In the genomic region with DNA sequence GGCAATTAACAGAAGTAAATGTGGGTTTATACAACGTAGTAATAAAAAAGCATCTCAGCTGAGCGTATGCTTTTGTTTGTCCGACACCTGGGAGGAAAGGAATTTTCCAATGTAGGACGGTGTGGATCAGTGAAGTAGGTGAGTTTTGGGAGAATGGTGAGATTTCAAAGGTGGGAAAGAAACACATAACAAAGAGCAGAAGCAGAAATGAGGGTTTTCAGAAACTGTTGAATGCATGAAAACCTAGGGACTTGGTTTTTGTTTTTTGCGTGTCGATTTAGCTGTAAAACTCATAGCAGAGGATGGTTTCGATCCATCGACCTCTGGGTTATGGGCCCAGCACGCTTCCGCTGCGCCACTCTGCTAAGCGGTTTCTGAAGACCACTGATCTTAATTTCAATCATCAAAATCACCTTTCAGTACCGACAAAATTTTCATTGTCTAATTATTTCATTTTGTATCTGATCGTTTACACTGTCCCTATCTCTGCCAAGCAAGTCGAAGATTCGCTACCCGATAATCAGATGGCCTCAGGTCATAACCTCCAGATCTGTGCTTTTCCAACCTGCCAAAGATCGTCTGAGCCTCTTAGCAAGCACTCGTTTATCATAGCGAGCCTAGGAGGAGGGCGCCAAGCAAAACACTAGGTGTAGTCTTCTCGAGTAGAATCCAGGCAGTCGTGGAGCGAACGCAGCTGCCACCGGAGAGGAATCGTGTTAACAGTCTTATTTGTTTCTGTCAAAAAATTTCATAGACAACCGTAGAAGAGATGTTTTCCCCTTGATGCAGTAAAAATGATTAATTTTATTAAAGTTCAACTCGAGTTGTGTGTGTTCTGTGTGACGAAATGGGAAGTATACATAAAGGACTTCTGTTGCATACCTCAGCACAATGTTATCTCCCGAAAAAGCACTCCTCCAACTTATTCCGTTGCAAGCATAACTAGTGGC, we compare ENCODE assay signal across 8 cellular contexts. TPM values are rescaled to one million over a fixed set of nuclear protein-coding genes. Genes with fewer than 3 reads are reported as not detected.
DNase-seq lines count a peak whose midpoint lies in the region; ATAC-seq and TF ChIP-seq lines count a peak whose summit lies in the region.

No MANE protein-coding gene starts in this region.

- no peaks in the 10 kb centered on the region for H3K9me3 Mint-ChIP-seq in activated naive CD8-positive, alpha-beta T cell treated with anti-CD3 and anti-CD28 coated beads, Interleukin-2, amount 10 ng/mL, durations not matched to agents 7 days and 5 days

- H2AFZ ChIP-seq in HCT116 (ENCODE audit: low read depth, low read length, poor library complexity, severe bottlenecking), result peak overlapping the region; percentile 91

- H3K4me1 ChIP-seq in HCT116 (ENCODE audit: control insufficient read depth in 1 of 2, insufficient read depth in 2 of 2, low read length in 2 of 2), result peaks cover 10 to 19% of the 10 kb centered on the region in 2 experiments; a peak in 3 of 4 replicates

- CTCF ChIA-PET in HCT116 (lab: Charles Lee), result interaction anchor here (1.0 kb wide), 1 partner anchor 37 kb away, joined by 3 read pairs; no protein-coding TSS in a partner anchor

- H3K4me2 ChIP-seq in HCT116 (ENCODE audit: low read length), result peak overlapping the region; percentile 84

- DNase-seq in Ammon's horn (ENCODE audit: low spot score), result peak; percentile 55
- DNase-seq in HCT116 (ENCODE audit: low read depth, low spot score), result peak; percentile 76
- DNase-seq in RKO (ENCODE audit: low spot score), result peak; percentile 64
- peak; percentile 42 for DNase-seq in activated naive CD8-positive, alpha-beta T cell treated with anti-CD3 and anti-CD28 coated beads, Interleukin-2, amount 10 ng/mL, durations not matched to agents 7 days and 5 days
- peak; percentile 81 for DNase-seq in iris pigment epithelial cell (ENCODE audit: low read depth)
- peak; percentile 20 to 27 for DNase-seq in stimulated activated CD8-positive, alpha-beta memory T cell treated with anti-CD3 and anti-CD28 coated beads, Interleukin-2, amount 100 ng/mL, for 48 hours (ENCODE audit: low read depth in 2 of 2)

- H3K4me3 ChIP-seq in HCT116 (replicated peaks in 1 of 2; ENCODE audit: low read depth in 1 of 2, low read length in 2 of 2), result peak overlapping the region; percentile 47 to 58

- no peaks in the 10 kb centered on the region for H3K9me2 ChIP-seq in HCT116 (ENCODE audit: insufficient read depth)

- H3K36me3 Mint-ChIP-seq in activated naive CD8-positive, alpha-beta T cell treated with anti-CD3 and anti-CD28 coated beads, Interleukin-2, amount 10 ng/mL, durations not matched to agents 7 days and 5 days, result no peaks in the 10 kb centered on the region

- no peaks in the 10 kb centered on the region for H3K36me3 ChIP-seq in HCT116 (ENCODE audit: control insufficient read depth in 1 of 2, insufficient read depth in 2 of 2, low read length in 2 of 2)

- no TSS peak for BruUV-seq in HCT116 (replicated peaks; lab: Mats Ljungman, UMichigan)

- ATAC-seq in HCT116 (peak; percentile 78), HG02678 (IDR thresholded peaks at IDR 0.05; ENCODE audit: unreplicated experiment) (no peak), HG03175 (IDR thresholded peaks at IDR 0.05; ENCODE audit: unreplicated experiment) (no peak)
- peak; percentile 80 for ATAC-seq in activated naive CD8-positive, alpha-beta T cell treated with anti-CD3 and anti-CD28 coated beads, Interleukin-2, amount 10 ng/mL, durations not matched to agents 7 days and 5 days (ENCODE audit: low read depth)

- TF ChIP-seq CTCF in HCT116 (IDR thresholded peaks at IDR 0.05 in 2 of 3, conservative IDR thresholded peaks at IDR 0.05 in 1 of 3; ENCODE audit: borderline replicate concordance in 1 of 3, insufficient read depth in 1 of 3, low read depth in 2 of 3, low read length in 2 of 3), result no peak

- POLR2A ChIA-PET in HCT116 (lab: Charles Lee), result interaction anchor here (1.5 kb wide), 1 partner anchor 37 kb away, joined by 5 read pairs; no protein-coding TSS in a partner anchor
- POLR2A ChIA-PET in activated naive CD8-positive, alpha-beta T cell treated with anti-CD3 and anti-CD28 coated beads, Interleukin-2, amount 10 ng/mL, durations not matched to agents 7 days and 5 days (lab: Charles Lee), result no interaction called here

- peak overlapping the region; percentile 43 for H3K9ac ChIP-seq in HCT116 (ENCODE audit: low read length)

- peak overlapping the region; percentile 34; the same call in 1 of the 2 replicates for H3K27ac ChIP-seq in HCT116 (ENCODE audit: low read depth, low read length)

- TF ChIP-seq RAD21 in HCT116 (IDR thresholded peaks at IDR 0.05; ENCODE audit: low read depth), result peak; percentile 25

- peak overlapping the region; percentile 86 for H3K4me3 Mint-ChIP-seq in activated naive CD8-positive, alpha-beta T cell treated with anti-CD3 and anti-CD28 coated beads, Interleukin-2, amount 10 ng/mL, durations not matched to agents 7 days and 5 days

- H4K20me1 ChIP-seq in HCT116 (ENCODE audit: insufficient read depth), result no peaks in the 10 kb centered on the region

- intact Hi-C loops in HCT116 (cut with micrococcal nuclease), result loop anchor here (2.0 to 5.0 kb wide), 2 partner anchors 36 to 102 kb away; no protein-coding TSS in a partner anchor

- peaks cover 11% of the 10 kb centered on the region for H3K4me1 Mint-ChIP-seq in activated naive CD8-positive, alpha-beta T cell treated with anti-CD3 and anti-CD28 coated beads, Interleukin-2, amount 10 ng/mL, durations not matched to agents 7 days and 5 days

- peak overlapping the region; percentile 63 for H3K27ac Mint-ChIP-seq in activated naive CD8-positive, alpha-beta T cell treated with anti-CD3 and anti-CD28 coated beads, Interleukin-2, amount 10 ng/mL, durations not matched to agents 7 days and 5 days

- TF ChIP-seq POLR2A in HCT116 (IDR thresholded peaks at IDR 0.05; ENCODE audit: borderline replicate concordance, extremely low read depth, insufficient read depth, insufficient read length), result no peak

- RAD21 ChIA-PET in HCT116 (lab: Charles Lee; ENCODE audit: low non-redundant PET in 1 of 2, low total read pairs in 2 of 2, uncharacterized antibody in 2 of 2, unreplicated experiment in 2 of 2), result no interaction called here

- no peaks in the 10 kb centered on the region for H3K79me2 ChIP-seq in HCT116 (ENCODE audit: insufficient read depth, low read length)

- peaks cover 28% of the 10 kb centered on the region for H3K27me3 Mint-ChIP-seq in activated naive CD8-positive, alpha-beta T cell treated with anti-CD3 and anti-CD28 coated beads, Interleukin-2, amount 10 ng/mL, durations not matched to agents 7 days and 5 days

- no peaks in the 10 kb centered on the region for H3K9me3 ChIP-seq in HCT116 (ENCODE audit: control insufficient read depth in 1 of 2, insufficient read depth in 1 of 2, low read depth in 1 of 2, low read length in 2 of 2)

- H3K27me3 ChIP-seq in HCT116 (ENCODE audit: insufficient read depth, low read length), result no peaks in the 10 kb centered on the region

TF ChIP-seq in HCT116, 20 proteins besides CTCF, POLR2A, EP300 and RAD21:
- peak; percentile 23; the same call in 1 of the 2 replicates for TF ChIP-seq CEBPB (IDR thresholded peaks at IDR 0.05; ENCODE audit: low read depth)
- TF ChIP-seq ZFX (IDR thresholded peaks at IDR 0.05), result no peak
- peak; percentile 52 for TF ChIP-seq SIN3A (IDR thresholded peaks at IDR 0.05; ENCODE audit: low read depth)
- no peak for TF ChIP-seq EGR1 (IDR thresholded peaks at IDR 0.05; ENCODE audit: low read depth)
- peak; percentile 98 for TF ChIP-seq ATF3 (IDR thresholded peaks at IDR 0.05)
- no peak for TF ChIP-seq POLR2AphosphoS5 (IDR thresholded peaks at IDR 0.05; ENCODE audit: low read depth, low read length)
- TF ChIP-seq JUND (IDR thresholded peaks at IDR 0.05), result no peak
- peak; percentile 39; the same call in 1 of the 2 replicates for TF ChIP-seq SP1 (IDR thresholded peaks at IDR 0.05; ENCODE audit: low read depth)
- TF ChIP-seq EZH2 (IDR thresholded peaks at IDR 0.05), result no peak
- 0 out of 2 replicates have a peak, but pooled peaks have one; percentile 16 for TF ChIP-seq SRF (IDR thresholded peaks at IDR 0.05; ENCODE audit: low read depth)
- TF ChIP-seq MAX (IDR thresholded peaks at IDR 0.05), result peak; percentile 60
- TF ChIP-seq ELF1 (IDR thresholded peaks at IDR 0.05; ENCODE audit: borderline replicate concordance, low read depth), result no peak; the same call in 1 of the 2 replicates
- TF ChIP-seq FOSL1 (IDR thresholded peaks at IDR 0.05; ENCODE audit: low read depth), result peak; percentile 27; the same call in 1 of the 2 replicates
- TF ChIP-seq CBX3 (IDR thresholded peaks at IDR 0.05; ENCODE audit: low read depth), result peak; percentile 96

RNA-seq across cellular contexts. Expression of gene POM121L2, which starts 20.9 kb away (rescaled TPM):
- not detected for total RNA-seq in HCT116 (2021; ENCODE audit: unreplicated experiment)
- not detected in 2 replicates for polyA plus RNA-seq in HCT116 (2012)
- total RNA-seq in activated naive CD8-positive, alpha-beta T cell treated with anti-CD3 and anti-CD28 coated beads, Interleukin-2, amount 10 ng/mL, durations not matched to agents 7 days and 5 days, result not detected

RNA-seq across cellular contexts. Expression of gene ZNF391, which starts 55.6 kb away (rescaled TPM):
- 1.1 TPM for total RNA-seq in HCT116 (2021; ENCODE audit: unreplicated experiment)
- polyA plus RNA-seq in HCT116 (2012), result 1.1 and 1.4 TPM in 2 replicates
- 1 to 10 TPM; 3.9 to 4.2 TPM for total RNA-seq in activated naive CD8-positive, alpha-beta T cell treated with anti-CD3 and anti-CD28 coated beads, Interleukin-2, amount 10 ng/mL, durations not matched to agents 7 days and 5 days

Comparison
In these comparisons a context has a peak if more than half of its experiments do, and no peak if none do; other contexts are left out.
1. DNase-seq: peak in every context shown above with its lines; median percentile 81 in iris pigment epithelial cell; 76 in HCT116; 64 in RKO; 55 in Ammon's horn; 42 in activated naive CD8-positive, alpha-beta T cell treated with anti-CD3 and anti-CD28 coated beads, Interleukin-2, amount 10 ng/mL, durations not matched to agents 7 days and 5 days; 24 in stimulated activated CD8-positive, alpha-beta memory T cell treated with anti-CD3 and anti-CD28 coated beads, Interleukin-2, amount 100 ng/mL, for 48 hours.
2. ATAC-seq: peak in HCT116 (single experiment) and activated naive CD8-positive, alpha-beta T cell treated with anti-CD3 and anti-CD28 coated beads, Interleukin-2, amount 10 ng/mL, durations not matched to agents 7 days and 5 days (single experiment); none in HG02678 (single experiment) and HG03175 (single experiment).